Comparison of ENCODE assay signal across 8 cellular contexts in the genomic region with DNA sequence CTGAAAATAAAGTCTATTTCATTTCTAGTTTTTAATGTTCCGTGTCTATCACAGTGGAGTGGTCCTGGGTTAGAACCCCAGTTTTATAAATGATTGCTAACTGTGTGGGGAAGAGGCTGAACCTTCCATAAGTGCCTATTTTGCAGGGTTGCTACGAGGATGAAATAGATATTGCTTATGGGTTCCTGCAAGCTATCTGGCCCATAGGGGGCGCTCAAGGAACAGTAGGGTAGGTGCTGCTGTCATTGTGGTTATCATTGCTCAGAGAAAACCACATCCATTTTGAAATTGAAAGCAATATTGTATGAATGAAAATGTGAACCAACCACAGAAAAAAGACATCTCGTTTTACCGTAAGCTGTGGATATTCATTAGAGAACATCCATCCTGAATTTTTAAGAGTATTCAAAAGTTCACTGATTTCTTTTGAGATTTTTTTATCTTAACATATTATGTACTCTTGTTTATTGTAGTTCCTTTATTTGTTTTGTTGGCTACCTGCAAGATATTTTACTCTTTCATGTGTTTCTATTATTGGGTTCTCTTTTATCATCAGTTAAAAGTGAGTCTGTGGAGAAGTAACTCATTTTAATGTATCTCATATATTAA.
DNase-seq lines count a peak whose midpoint lies in the region; ATAC-seq, FAIRE-seq and TF ChIP-seq lines count a peak whose summit lies in the region.

No MANE protein-coding gene starts in this region.

- H3K27ac ChIP-seq in SK-N-SH (ENCODE audit: low read depth in 2 of 2, low read length in 1 of 2): no peak overlapping the region

- no peak overlapping the region; a peak in 1 of 4 replicates for H3K4me3 ChIP-seq in SK-N-SH (ENCODE audit: low read depth in 2 of 2, low read length in 1 of 2)

- H3K36me3 ChIP-seq in SK-N-SH (replicated peaks in 1 of 2; ENCODE audit: control insufficient read depth in 1 of 2, insufficient read depth in 2 of 2, low read length in 1 of 2): no peaks in the 10 kb centered on the region

- no peak overlapping the region for H3K4me2 ChIP-seq in SK-N-SH

- CTCF ChIA-PET in SK-N-SH (lab: Yijun Ruan, JAX): interaction anchor here (0.8 to 1.6 kb wide), 9 partner anchors 14 to 114 kb away, joined by 3 to 6 read pairs (median 3); no protein-coding TSS in a partner anchor

- no peaks in the 10 kb centered on the region for H3K79me2 ChIP-seq in SK-N-SH (ENCODE audit: insufficient read depth)

- FAIRE-seq in GM12891 (lab: Jason Lieb, UNC): peak; percentile 95

- TF ChIP-seq CTCF in SK-N-SH (IDR thresholded peaks at IDR 0.05): peak; percentile 76

- DNase-seq in GM12891 (ENCODE audit: insufficient read length, low spot score) (peak; percentile 25), MV-4-11 (lab: John Stamatoyannopoulos, UW) (peak; percentile 92), SK-N-SH (peak; percentile 34), cardiac septum (ENCODE audit: low spot score) (peak; percentile 83), sciatic nerve (ENCODE audit: low spot score) (peak; percentile 91), T1000 (lab: John Stamatoyannopoulos, UW) (no peak)
- DNase-seq in activated naive CD4-positive, alpha-beta T cell treated with anti-CD3 and anti-CD28 coated beads, Interleukin-2, amount 50 U/mL, for 16 hours: peak; percentile 85

- POLR2A ChIA-PET in SK-N-SH (lab: Yijun Ruan, JAX): no interaction called here

- WGBS in SK-N-SH (ENCODE audit: low lambda C conversion rate): 2% methylated on average over 5 of the region's 5 CpGs

- H3K4me1 ChIP-seq in SK-N-SH (ENCODE audit: control insufficient read depth in 1 of 2, insufficient read depth in 2 of 2, low read depth in 1 of 2, low read length in 1 of 2): no peaks in the 10 kb centered on the region

- peak; percentile 53 for TF ChIP-seq RAD21 in SK-N-SH (IDR thresholded peaks at IDR 0.05; ENCODE audit: low read length)

- no peaks in the 10 kb centered on the region for H4K20me1 ChIP-seq in SK-N-SH (ENCODE audit: insufficient read depth)

- peak; percentile 96 for ATAC-seq in HG02588 (IDR thresholded peaks at IDR 0.05; ENCODE audit: unreplicated experiment)
- ATAC-seq in sciatic nerve: peak; percentile 75

- H2AFZ ChIP-seq in SK-N-SH (ENCODE audit: low read depth): no peak overlapping the region

- H3K9ac ChIP-seq in SK-N-SH: no peak overlapping the region

- no peak for TF ChIP-seq EP300 in SK-N-SH (IDR thresholded peaks at IDR 0.05; ENCODE audit: borderline replicate concordance in 1 of 2, low read depth in 1 of 2, low read length in 1 of 2)

- intact Hi-C loops in cardiac septum (cut with DNase I): no loop called here
- intact Hi-C loops in sciatic nerve (cut with DNase I): no loop called here

- H3K9me3 ChIP-seq in SK-N-SH: no peaks in the 10 kb centered on the region

- no peaks in the 10 kb centered on the region for H3K9me2 ChIP-seq in SK-N-SH

- peaks cover 15% of the 10 kb centered on the region for H3K27me3 ChIP-seq in SK-N-SH (ENCODE audit: insufficient read depth)

- no peak for TF ChIP-seq POLR2A in GM12891 (IDR thresholded peaks at IDR 0.05; ENCODE audit: low read depth, low read length)

- no peaks in the 10 kb centered on the region for H3F3A ChIP-seq in SK-N-SH (replicated peaks; ENCODE audit: insufficient read depth)

TF ChIP-seq in GM12891, 5 proteins besides CTCF, POLR2A, EP300 and RAD21:
- TF ChIP-seq POU2F2 (IDR thresholded peaks at IDR 0.05; ENCODE audit: low read depth, low read length) (peak; percentile 72; the same call in 1 of the 2 replicates), PAX5 (IDR thresholded peaks at IDR 0.05; ENCODE audit: insufficient read depth, low read length, severe bottlenecking) (no peak)

TF ChIP-seq in SK-N-SH, 30 proteins besides CTCF, POLR2A, EP300 and RAD21:
- TF ChIP-seq, protein P1, sequence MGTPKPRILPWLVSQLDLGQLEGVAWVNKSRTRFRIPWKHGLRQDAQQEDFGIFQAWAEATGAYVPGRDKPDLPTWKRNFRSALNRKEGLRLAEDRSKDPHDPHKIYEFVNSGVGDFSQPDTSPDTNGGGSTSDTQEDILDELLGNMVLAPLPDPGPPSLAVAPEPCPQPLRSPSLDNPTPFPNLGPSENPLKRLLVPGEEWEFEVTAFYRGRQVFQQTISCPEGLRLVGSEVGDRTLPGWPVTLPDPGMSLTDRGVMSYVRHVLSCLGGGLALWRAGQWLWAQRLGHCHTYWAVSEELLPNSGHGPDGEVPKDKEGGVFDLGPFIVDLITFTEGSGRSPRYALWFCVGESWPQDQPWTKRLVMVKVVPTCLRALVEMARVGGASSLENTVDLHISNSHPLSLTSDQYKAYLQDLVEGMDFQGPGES (IDR thresholded peaks at IDR 0.05; ENCODE audit: low read depth, low read length): no peak
- TF ChIP-seq RXRA (IDR thresholded peaks at IDR 0.05; ENCODE audit: borderline replicate concordance, low read depth): no peak
- TF ChIP-seq TCF12 (IDR thresholded peaks at IDR 0.05): no peak
- peak; percentile 28; the same call in 1 of the 2 replicates for TF ChIP-seq SMC3 (IDR thresholded peaks at IDR 0.05; ENCODE audit: low read depth, low read length)
TF ChIP-seq in SK-N-SH: peak in this region for 1.
